ENCODE assay signal across 28 cellular contexts in genomic region chr11:121469910-121470309, GRCh38. TPM values are rescaled to one million over a fixed set of nuclear protein-coding genes. Genes with fewer than 3 reads are reported as not detected.
DNase-seq lines count a peak whose midpoint lies in the region; ATAC-seq lines count a peak whose summit lies in the region.
"Had no signal": no experiment of that assay in that cellular context is flagged by ENCODE, and none has a peak within 500 bp of the region (broad histone marks: within the 10 kb centered on the region; RNA-seq: fewer than 3 reads in every experiment).

No MANE protein-coding gene starts in this region.

- CTCF ChIA-PET in naive thymus-derived CD4-positive, alpha-beta T cell (lab: Charles Lee): interaction anchor here (0.6 kb wide), 1 partner anchor 106 kb away, joined by 7 read pairs; no protein-coding TSS in a partner anchor

- peak overlapping the region; percentile 60 for H3K4me3 Mint-ChIP-seq in stimulated activated naive CD8-positive, alpha-beta T cell treated with anti-CD3 and anti-CD28 coated beads, Interleukin-15, Interleukin-2, amounts not matched to agents 100 ng/mL and 50 ng/mL, for 24 hours
- peak overlapping the region; percentile 92 for H3K4me3 Mint-ChIP-seq in activated T-helper 17 cell treated with anti-CD3 and anti-CD28 coated beads, Interleukin-2, amount 50 U/mL, for 72 hours
- H3K4me3 Mint-ChIP-seq in naive thymus-derived CD4-positive, alpha-beta T cell: peak overlapping the region in 6 of 10 donors; percentile 7 to 99 (median 56)
- H3K4me3 Mint-ChIP-seq: mesothelial cell of epicardium, nephron progenitor cell had no signal

- POLR2A ChIA-PET in naive thymus-derived CD4-positive, alpha-beta T cell (lab: Charles Lee): interaction anchor here (0.7 to 13.5 kb wide), 4 partner anchors 11 to 122 kb away, joined by 5 to 425 read pairs (median 40); partner anchors contain the start of genes SORL1 and SORL1-AS1

- peaks cover 28% of the 10 kb centered on the region for H3K36me3 Mint-ChIP-seq in stimulated activated naive CD8-positive, alpha-beta T cell treated with anti-CD3 and anti-CD28 coated beads, Interleukin-15, Interleukin-2, amounts not matched to agents 100 ng/mL and 50 ng/mL, for 24 hours (ENCODE audit: low read depth)
- H3K36me3 Mint-ChIP-seq in activated T-helper 17 cell treated with anti-CD3 and anti-CD28 coated beads, Interleukin-2, amount 50 U/mL, for 72 hours (ENCODE audit: low read depth): peaks cover 48% of the 10 kb centered on the region
- peaks cover 13 to 52% (median 22%) of the 10 kb centered on the region in 5 donors for H3K36me3 Mint-ChIP-seq in naive thymus-derived CD4-positive, alpha-beta T cell

- intact Hi-C loops in naive thymus-derived CD4-positive, alpha-beta T cell (cut with micrococcal nuclease): loop anchor here in 1 of 2 donors (10.0 kb wide), 1 partner anchor 1595 kb away; the partner anchor contains the start of gene HSPA8
- intact Hi-C loops in head of caudate nucleus (cut with DNase I): no loop called here

- H3K9me3 Mint-ChIP-seq in stimulated activated naive CD8-positive, alpha-beta T cell treated with anti-CD3 and anti-CD28 coated beads, Interleukin-15, Interleukin-2, amounts not matched to agents 100 ng/mL and 50 ng/mL, for 24 hours: no peaks in the 10 kb centered on the region
- H3K9me3 Mint-ChIP-seq in activated T-helper 17 cell treated with anti-CD3 and anti-CD28 coated beads, Interleukin-2, amount 50 U/mL, for 72 hours: no peaks in the 10 kb centered on the region
- no peaks in the 10 kb centered on the region for H3K9me3 Mint-ChIP-seq in naive thymus-derived CD4-positive, alpha-beta T cell
- H3K9me3 Mint-ChIP-seq: mesothelial cell of epicardium, nephron progenitor cell had no signal

- H3K4me1 ChIP-seq in naive thymus-derived CD4-positive, alpha-beta T cell (ENCODE audit: control insufficient read depth in 2 of 2, insufficient read depth in 2 of 2, low read length in 2 of 2): peaks cover 64 to 77% of the 10 kb centered on the region in 2 donors
- H3K4me1 ChIP-seq: gastrocnemius medialis had no signal

- no peak overlapping the region for H3K4me3 ChIP-seq in naive thymus-derived CD4-positive, alpha-beta T cell (ENCODE audit: low read length)
- H3K4me3 ChIP-seq: BLaER1, gastrocnemius medialis, left ventricle myocardium inferior, MG63, pancreas, SJSA1 had no signal

- no peaks in the 10 kb centered on the region for H3K27me3 Mint-ChIP-seq in stimulated activated naive CD8-positive, alpha-beta T cell treated with anti-CD3 and anti-CD28 coated beads, Interleukin-15, Interleukin-2, amounts not matched to agents 100 ng/mL and 50 ng/mL, for 24 hours
- H3K27me3 Mint-ChIP-seq in activated T-helper 17 cell treated with anti-CD3 and anti-CD28 coated beads, Interleukin-2, amount 50 U/mL, for 72 hours: no peaks in the 10 kb centered on the region
- H3K27me3 Mint-ChIP-seq in naive thymus-derived CD4-positive, alpha-beta T cell: no peaks in the 10 kb centered on the region

- peaks cover 97% of the 10 kb centered on the region for H3K4me1 Mint-ChIP-seq in stimulated activated naive CD8-positive, alpha-beta T cell treated with anti-CD3 and anti-CD28 coated beads, Interleukin-15, Interleukin-2, amounts not matched to agents 100 ng/mL and 50 ng/mL, for 24 hours (ENCODE audit: low read depth)
- H3K4me1 Mint-ChIP-seq in activated T-helper 17 cell treated with anti-CD3 and anti-CD28 coated beads, Interleukin-2, amount 50 U/mL, for 72 hours: peaks cover 54% of the 10 kb centered on the region
- peaks cover 75 to 99% (median 91%) of the 10 kb centered on the region in 7 donors for H3K4me1 Mint-ChIP-seq in naive thymus-derived CD4-positive, alpha-beta T cell

- peak overlapping the region; percentile 97 for H3K27ac Mint-ChIP-seq in stimulated activated naive CD8-positive, alpha-beta T cell treated with anti-CD3 and anti-CD28 coated beads, Interleukin-15, Interleukin-2, amounts not matched to agents 100 ng/mL and 50 ng/mL, for 24 hours
- peak overlapping the region; percentile 61 for H3K27ac Mint-ChIP-seq in activated T-helper 17 cell treated with anti-CD3 and anti-CD28 coated beads, Interleukin-2, amount 50 U/mL, for 72 hours
- H3K27ac Mint-ChIP-seq in naive thymus-derived CD4-positive, alpha-beta T cell: peak overlapping the region in 8 of 9 donors; percentile 65 to 99 (median 93)
- H3K27ac Mint-ChIP-seq: mesothelial cell of epicardium, nephron progenitor cell had no signal

- DNase-seq in stimulated activated naive CD8-positive, alpha-beta T cell treated with anti-CD3 and anti-CD28 coated beads, Interleukin-15, Interleukin-2, amounts not matched to agents 100 U/mL and 50 U/mL, for 24 hours: no peak
- no peak for DNase-seq in naive thymus-derived CD4-positive, alpha-beta T cell
- DNase-seq in head of caudate nucleus (no peak), NCI-H1436 (lab: John Stamatoyannopoulos, UW) (no peak)
- DNase-seq in activated CD8-positive, alpha-beta memory T cell treated with anti-CD3 and anti-CD28 coated beads, Interleukin-2, amount 50 U/mL, for 4 hours: no peak
- DNase-seq in stimulated activated CD4-positive, alpha-beta T cell treated with anti-CD3 and anti-CD28 coated beads, Interleukin-4, amount 100 ng/mL, for 24 hours: no peak
- DNase-seq: central memory CD4-positive, alpha-beta T cell; dermis blood vessel endothelial cell; gastrocnemius medialis; hypothalamus; KG1; left ventricle myocardium inferior; MG63; NCI-H1105 treated with DMSO at 0.1 percent for 48 hours; NCI-H2029; NCI-H226; NCI-H774; nephron progenitor cell; pancreas; retina; small intestine; stimulated activated CD8-positive, alpha-beta memory T cell treated with anti-CD3 and anti-CD28 coated beads, Interleukin-4, amount 100 ng/mL, for 48 hours; T-helper 1 cell had no signal

- no peaks in the 10 kb centered on the region for H3K27me3 ChIP-seq in naive thymus-derived CD4-positive, alpha-beta T cell (ENCODE audit: control insufficient read depth in 2 of 2, insufficient read depth in 2 of 2, low read length in 2 of 2)
- H3K27me3 ChIP-seq: BLaER1, gastrocnemius medialis, MG63, pancreas, SJSA1 had no signal

- H3K9me3 ChIP-seq in naive thymus-derived CD4-positive, alpha-beta T cell (ENCODE audit: control insufficient read depth in 2 of 3, low read length in 3 of 3): no peaks in the 10 kb centered on the region
- H3K9me3 ChIP-seq: BLaER1, gastrocnemius medialis, left ventricle myocardium inferior, MG63, pancreas, SJSA1 had no signal

- peak overlapping the region; percentile 8 for H3K27ac ChIP-seq in naive thymus-derived CD4-positive, alpha-beta T cell (ENCODE audit: low read depth, low read length)
- H3K27ac ChIP-seq: BLaER1, gastrocnemius medialis, left ventricle myocardium inferior, pancreas, SJSA1 had no signal

- ATAC-seq in stimulated activated naive CD8-positive, alpha-beta T cell treated with anti-CD3 and anti-CD28 coated beads, Interleukin-15, Interleukin-2, amounts not matched to agents 100 U/mL and 50 U/mL, for 24 hours: no peak
- ATAC-seq in activated T-helper 17 cell treated with anti-CD3 and anti-CD28 coated beads, Interleukin-2, amount 50 U/mL, for 72 hours (replicated peaks): no peak
- ATAC-seq in naive thymus-derived CD4-positive, alpha-beta T cell: no peak
- ATAC-seq: gastrocnemius medialis, pancreas had no signal

- peaks cover 11 to 41% (median 13%) of the 10 kb centered on the region in 3 experiments for H3K36me3 ChIP-seq in naive thymus-derived CD4-positive, alpha-beta T cell (ENCODE audit: control insufficient read depth in 2 of 3, insufficient read depth in 3 of 3, low read length in 3 of 3)
- H3K36me3 ChIP-seq: gastrocnemius medialis, left ventricle myocardium inferior, MG63, pancreas, SJSA1 had no signal

RNA-seq across cellular contexts. Expression of gene SORL1, which starts 17.8 kb away (rescaled TPM):
- 10 to 100 TPM; 47.1 to 98.5 TPM for total RNA-seq in activated T-helper 17 cell treated with anti-CD3 and anti-CD28 coated beads, Interleukin-2, amount 50 U/mL, for 72 hours
- total RNA-seq in naive thymus-derived CD4-positive, alpha-beta T cell: 100 to 1,000 TPM; 179 to 555 (median 375) TPM
- 100 to 1,000 TPM; 165 to 249 TPM for polyA plus RNA-seq in naive thymus-derived CD4-positive, alpha-beta T cell
